In genomic region chr5:14277407-14278320, GRCh38 we compare ENCODE assay signal across 15 cellular contexts.
DNase-seq lines count a peak whose midpoint lies in the region; ATAC-seq, FAIRE-seq and TF ChIP-seq lines count a peak whose summit lies in the region.
"Had no signal": no experiment of that assay in that cellular context is flagged by ENCODE, and none has a peak within 500 bp of the region (broad histone marks: within the 10 kb centered on the region; RNA-seq: fewer than 3 reads in every experiment).

No MANE protein-coding gene starts in this region.

- H4K20me1 ChIP-seq in endothelial cell of umbilical vein (replicated peaks; ENCODE audit: control insufficient read depth, extremely low read depth, insufficient read depth, low read length) = peaks cover 16% of the 10 kb centered on the region

- no peak for DNase-seq in endothelial cell of umbilical vein (ENCODE audit: low read depth, low spot score)
- DNase-seq in T-helper 2 cell treated with Interferon-gamma antibody and Interleukin-4, amounts not matched to agents 5 μg/mL and 100 μg/mL, for 36 hours (ENCODE audit: low spot score) = no peak
- no peak for DNase-seq in tibial nerve (ENCODE audit: low spot score in 2 of 2)
- DNase-seq in T1000 (lab: John Stamatoyannopoulos, UW) = no peak
- DNase-seq in central memory CD4-positive, alpha-beta T cell = no peak
- DNase-seq: CD8-positive, alpha-beta memory T cell; NCI-H2227 treated with DMSO at 0.1 percent for 48 hours; Right ventricle myocardium superior; stimulated activated CD4-positive, alpha-beta T cell treated with anti-CD3 and anti-CD28 coated beads, Interleukin-15, amount 100 ng/mL, for 24 hours had no signal

- H3K79me2 ChIP-seq in endothelial cell of umbilical vein (ENCODE audit: control insufficient read depth, insufficient read depth, low read length) = peaks cover 97% of the 10 kb centered on the region

- no peaks in the 10 kb centered on the region for H3K9me3 Mint-ChIP-seq in T-helper 2 cell treated with Interferon-gamma antibody and Interleukin-4, amounts not matched to agents 5 μg/mL and 100 μg/mL, for 36 hours
- H3K9me3 Mint-ChIP-seq: activated T-helper 1 cell treated with anti-CD3 and anti-CD28 coated beads, Interleukin-12 subunit alpha, Interleukin-12 subunit beta, Interleukin-2, Interleukin-4 antibody, amounts not matched to agents 30 ng/mL and 10 ng/mL and 1 ng/mL, durations not matched to agents 14 hours and 24 hours and 36 hours; neural crest cell had no signal

- no peaks in the 10 kb centered on the region for H3K4me1 Mint-ChIP-seq in T-helper 2 cell treated with Interferon-gamma antibody and Interleukin-4, amounts not matched to agents 5 μg/mL and 100 μg/mL, for 36 hours (ENCODE audit: low read depth)
- H3K4me1 Mint-ChIP-seq: CD8-positive, alpha-beta memory T cell had no signal

- CTCF ChIA-PET in endothelial cell of umbilical vein (lab: Charles Lee) = interaction anchor here (1.1 to 1.6 kb wide), 3 partner anchors 23 to 136 kb away, joined by 3 to 4 read pairs (median 3); no protein-coding TSS in a partner anchor

- H3K36me3 ChIP-seq in endothelial cell of umbilical vein (ENCODE audit: control insufficient read depth in 2 of 2, extremely low read depth in 1 of 2, insufficient read depth in 2 of 2, low read length in 2 of 2) (peaks cover 9% of the 10 kb centered on the region in 2 experiments), tibial nerve (peaks cover 0 to 8% (median 0%) of the 10 kb centered on the region in 3 donors)

- dilution Hi-C loops in endothelial cell of umbilical vein (cut with MboI; ENCODE audit: extremely low pct_ligation_motif_present, low sequenced_read_pairs) = loop anchor here (25.0 kb wide), 1 partner anchor 290 kb away; no protein-coding TSS in a partner anchor

- TF ChIP-seq CTCF in GM12875 (IDR thresholded peaks at IDR 0.05; ENCODE audit: borderline replicate concordance, insufficient read depth, low read depth, low read length) (no peak), endothelial cell of umbilical vein (IDR thresholded peaks at IDR 0.05; ENCODE audit: extremely low read depth in 1 of 2, insufficient read depth in 1 of 2, low read depth in 1 of 2, low read length in 2 of 2) (no peak), tibial nerve (IDR thresholded peaks at IDR 0.05) (no peak)

- 87 to 90% methylated on average over 9 of the region's 9 CpGs for WGBS in tibial nerve, 2 donors

- TF ChIP-seq POLR2A in endothelial cell of umbilical vein (IDR thresholded peaks at IDR 0.05; ENCODE audit: low read depth, low read length) = no peak
- no peak for TF ChIP-seq POLR2A in tibial nerve (IDR thresholded peaks at IDR 0.05)

- no TSS peak for BruUV-seq in endothelial cell of umbilical vein (replicated peaks; lab: Mats Ljungman, UMichigan)

- no peak overlapping the region for H2AFZ ChIP-seq in endothelial cell of umbilical vein (ENCODE audit: low read depth, low read length)

- H3K4me2 ChIP-seq in endothelial cell of umbilical vein (ENCODE audit: insufficient read depth, low read length) = peak overlapping the region; percentile 30

- H3K27ac Mint-ChIP-seq in T-helper 2 cell treated with Interferon-gamma antibody and Interleukin-4, amounts not matched to agents 5 μg/mL and 100 μg/mL, for 36 hours = no peak overlapping the region
- H3K27ac Mint-ChIP-seq: activated T-helper 1 cell treated with anti-CD3 and anti-CD28 coated beads, Interleukin-12 subunit alpha, Interleukin-12 subunit beta, Interleukin-2, Interleukin-4 antibody, amounts not matched to agents 30 ng/mL and 10 ng/mL and 1 ng/mL, durations not matched to agents 14 hours and 24 hours and 36 hours; CD8-positive, alpha-beta memory T cell had no signal

- FAIRE-seq in endothelial cell of umbilical vein (lab: Jason Lieb, UNC) = no peak
- FAIRE-seq: bronchial epithelial cell had no signal

- POLR2A ChIA-PET in endothelial cell of umbilical vein (lab: Charles Lee) = no interaction called here

- peaks cover 20% of the 10 kb centered on the region for H3K27me3 Mint-ChIP-seq in T-helper 2 cell treated with Interferon-gamma antibody and Interleukin-4, amounts not matched to agents 5 μg/mL and 100 μg/mL, for 36 hours (ENCODE audit: low read depth)

- H3K4me3 Mint-ChIP-seq in T-helper 2 cell treated with Interferon-gamma antibody and Interleukin-4, amounts not matched to agents 5 μg/mL and 100 μg/mL, for 36 hours = no peak overlapping the region
- H3K4me3 Mint-ChIP-seq: activated T-helper 1 cell treated with anti-CD3 and anti-CD28 coated beads, Interleukin-12 subunit alpha, Interleukin-12 subunit beta, Interleukin-2, Interleukin-4 antibody, amounts not matched to agents 30 ng/mL and 10 ng/mL and 1 ng/mL, durations not matched to agents 14 hours and 24 hours and 36 hours; CD8-positive, alpha-beta memory T cell; neural crest cell had no signal

- H3K27me3 ChIP-seq in endothelial cell of umbilical vein (ENCODE audit: control insufficient read depth in 2 of 2, insufficient read depth in 2 of 2, low read length in 2 of 2) (no peaks in the 10 kb centered on the region), tibial nerve (no peaks in the 10 kb centered on the region)

- no peak for TF ChIP-seq EP300 in tibial nerve (IDR thresholded peaks at IDR 0.05)

- H3K9ac ChIP-seq in endothelial cell of umbilical vein (replicated peaks; ENCODE audit: extremely low read depth, insufficient read depth, low read length) = no peak overlapping the region

- no peaks in the 10 kb centered on the region for H3K9me1 ChIP-seq in endothelial cell of umbilical vein (replicated peaks; ENCODE audit: control insufficient read depth, extremely low read depth, insufficient read depth, low read length)

- no peaks in the 10 kb centered on the region for H3K9me3 ChIP-seq in endothelial cell of umbilical vein (replicated peaks; ENCODE audit: control insufficient read depth, insufficient read depth, low read length)
- H3K9me3 ChIP-seq in tibial nerve = no peaks in the 10 kb centered on the region

- H3K4me3 ChIP-seq in GM12875 (ENCODE audit: low read depth, low read length) (peak overlapping the region; percentile 24), endothelial cell of umbilical vein (replicated peaks in 1 of 3; ENCODE audit: insufficient read depth in 1 of 3, low read depth in 1 of 3, low read length in 3 of 3) (no peak overlapping the region), tibial nerve (no peak overlapping the region)

- no peaks in the 10 kb centered on the region for H3K36me3 Mint-ChIP-seq in T-helper 2 cell treated with Interferon-gamma antibody and Interleukin-4, amounts not matched to agents 5 μg/mL and 100 μg/mL, for 36 hours (ENCODE audit: low read depth)
- H3K36me3 Mint-ChIP-seq: CD8-positive, alpha-beta memory T cell had no signal

- H3K4me1 ChIP-seq in endothelial cell of umbilical vein (ENCODE audit: control insufficient read depth, extremely low read depth, insufficient read depth, low read length) (peaks cover 18% of the 10 kb centered on the region), tibial nerve (peaks cover 0 to 4% (median 0%) of the 10 kb centered on the region in 4 donors)

- ATAC-seq in GM21526 (IDR thresholded peaks at IDR 0.05; ENCODE audit: low FRiP score, unreplicated experiment) (peak; percentile 66), HG03439 (IDR thresholded peaks at IDR 0.05; ENCODE audit: unreplicated experiment) (peak; percentile 57)

- H3K27ac ChIP-seq in endothelial cell of umbilical vein (ENCODE audit: insufficient read depth, low read depth, low read length) (no peak overlapping the region), tibial nerve (no peak overlapping the region)

- intact Hi-C loops in endothelial cell of umbilical vein (cut with micrococcal nuclease) = no loop called here

TF ChIP-seq in endothelial cell of umbilical vein, 7 proteins besides CTCF, POLR2A, EP300 and RAD21:
- TF ChIP-seq MAX (IDR thresholded peaks at IDR 0.05; ENCODE audit: insufficient read depth, insufficient read length) (no peak), FOS (IDR thresholded peaks at IDR 0.05; ENCODE audit: borderline replicate concordance, insufficient read depth, low read length) (no peak), JUN (IDR thresholded peaks at IDR 0.05; ENCODE audit: borderline replicate concordance, insufficient read depth, insufficient read length, low read depth) (no peak), POLR2AphosphoS5 (IDR thresholded peaks at IDR 0.05; ENCODE audit: insufficient read depth, low read depth, low read length) (no peak), GATA2 (IDR thresholded peaks at IDR 0.05; ENCODE audit: insufficient read depth, insufficient read length, low read depth, low read length) (no peak)
